8 cellular contexts compared by ENCODE assay signal in genomic region chr15:78872972-78873795, GRCh38. TPM values are rescaled to one million over a fixed set of nuclear protein-coding genes. Genes with fewer than 3 reads are reported as not detected.
DNase-seq lines count a peak whose midpoint lies in the region; ATAC-seq and TF ChIP-seq lines count a peak whose summit lies in the region.

No MANE protein-coding gene starts in this region.

- DNase-seq in NCI-H187 treated with DMSO at 0.1 percent for 48 hours (lab: John Stamatoyannopoulos, UW), result peak; percentile 3
- peak; percentile 83 for DNase-seq in T1000 (lab: John Stamatoyannopoulos, UW)
- peak; percentile 95 for DNase-seq in astrocyte of the hippocampus (ENCODE audit: low read depth, low spot score)
- peak in 48 of 51 donors; percentile 35 to 91 (median 71) for DNase-seq in hypothalamus (lab: John Stamatoyannopoulos, UW)
- peak; percentile 86 for DNase-seq in sciatic nerve (ENCODE audit: low spot score)
- DNase-seq in cortex of kidney (lab: John Stamatoyannopoulos, UW), result no peak

- intact Hi-C loops in sciatic nerve (cut with DNase I), result no loop called here

- peak; percentile 74 for TF ChIP-seq POLR2A in GM18505 (IDR thresholded peaks at IDR 0.05; ENCODE audit: borderline replicate concordance, extremely low read depth, insufficient read depth, insufficient read length)

- ATAC-seq in GM18505 (IDR thresholded peaks at IDR 0.05; ENCODE audit: unreplicated experiment) (peak; percentile 66), HG02943 (IDR thresholded peaks at IDR 0.05; ENCODE audit: low read depth, unreplicated experiment) (peak; percentile 65), sciatic nerve (peak; percentile 76)

RNA-seq across cellular contexts. Expression of gene MORF4L1, which starts 0.5 kb away (rescaled TPM):
- 342 TPM for total RNA-seq in sciatic nerve
